In genomic region chr4:89056953-89057398, GRCh38 we compare ENCODE assay signal across 8 cellular contexts. TPM values are rescaled to one million over a fixed set of nuclear protein-coding genes. Genes with fewer than 3 reads are reported as not detected.
DNase-seq lines count a peak whose midpoint lies in the region; ATAC-seq lines count a peak whose summit lies in the region.

TSS of gene FAM13A (minus strand) at chr4:89057185. CDS start at chr4:89056964, 221 bp downstream.

- H3K36me3 Mint-ChIP-seq in activated CD4-positive, alpha-beta T cell treated with anti-CD3 and anti-CD28 coated beads for 36 hours (ENCODE audit: low read depth): no peaks in the 10 kb centered on the region
- H3K36me3 Mint-ChIP-seq in immature natural killer cell: no peaks in the 10 kb centered on the region
- no peaks in the 10 kb centered on the region for H3K36me3 Mint-ChIP-seq in effector memory CD8-positive, alpha-beta T cell (ENCODE audit: insufficient read depth)

- no peak within 1 kb of the TSS for H3K4me3 Mint-ChIP-seq in activated CD4-positive, alpha-beta T cell treated with anti-CD3 and anti-CD28 coated beads for 36 hours
- peak within 1 kb of the TSS; percentile 23 to 38 (median 26) for H3K4me3 Mint-ChIP-seq in immature natural killer cell
- H3K4me3 Mint-ChIP-seq in effector memory CD8-positive, alpha-beta T cell: no peak within 1 kb of the TSS

- no peak for ATAC-seq in activated CD4-positive, alpha-beta T cell treated with anti-CD3 and anti-CD28 coated beads for 36 hours
- peak; percentile 73 for ATAC-seq in HG03460 (IDR thresholded peaks at IDR 0.05; ENCODE audit: unreplicated experiment)
- no peak for ATAC-seq in effector memory CD8-positive, alpha-beta T cell (replicated peaks)

- H3K27ac Mint-ChIP-seq in activated CD4-positive, alpha-beta T cell treated with anti-CD3 and anti-CD28 coated beads for 36 hours: peak within 1 kb of the TSS; percentile 17
- H3K27ac Mint-ChIP-seq in immature natural killer cell: peak within 1 kb of the TSS in 1 of 6 donors; percentile 11
- H3K27ac Mint-ChIP-seq in effector memory CD8-positive, alpha-beta T cell: no peak within 1 kb of the TSS

- H3K4me3 ChIP-seq in skeletal muscle cell (ENCODE audit: low read depth, low read length): peak within 1 kb of the TSS; percentile 50

- peaks cover 36% of the 10 kb centered on the region for H3K4me1 Mint-ChIP-seq in activated CD4-positive, alpha-beta T cell treated with anti-CD3 and anti-CD28 coated beads for 36 hours
- peaks cover 7 to 16% of the 10 kb centered on the region in 2 donors for H3K4me1 Mint-ChIP-seq in immature natural killer cell
- no peaks in the 10 kb centered on the region for H3K4me1 Mint-ChIP-seq in effector memory CD8-positive, alpha-beta T cell (ENCODE audit: low read depth in 2 of 2)

- DNase-seq in activated CD4-positive, alpha-beta T cell treated with anti-CD3 and anti-CD28 coated beads for 36 hours: peak; percentile 15
- DNase-seq in activated CD4-positive, alpha-beta T cell treated with anti-CD3 and anti-CD28 coated beads, Interleukin-2, amount 50 U/mL, for 48 hours: no peak
- DNase-seq in NCI-H82 treated with DMSO at 0.1 percent for 48 hours (lab: John Stamatoyannopoulos, UW; ENCODE audit: unreplicated experiment): peak; percentile 88
- DNase-seq in cerebellar cortex (ENCODE audit: low spot score): peak; percentile 99
- no peak for DNase-seq in immature natural killer cell
- peak; percentile 93 for DNase-seq in skeletal muscle cell (ENCODE audit: low read depth)
- DNase-seq in effector memory CD8-positive, alpha-beta T cell: no peak

- CTCF ChIA-PET in activated CD4-positive, alpha-beta T cell treated with anti-CD3 and anti-CD28 coated beads for 36 hours (lab: Charles Lee): interaction anchor here (0.8 to 1.1 kb wide), 2 partner anchors 11 to 33 kb away, joined by 3 to 5 read pairs; no protein-coding TSS in a partner anchor

- intact Hi-C loops in activated CD4-positive, alpha-beta T cell treated with anti-CD3 and anti-CD28 coated beads for 36 hours (cut with DNase I, micrococcal nuclease): no loop called here

- H3K27me3 Mint-ChIP-seq in activated CD4-positive, alpha-beta T cell treated with anti-CD3 and anti-CD28 coated beads for 36 hours: peaks cover 8% of the 10 kb centered on the region
- peaks cover 0 to 13% (median 4%) of the 10 kb centered on the region in 3 donors for H3K27me3 Mint-ChIP-seq in immature natural killer cell (ENCODE audit: low read depth in 3 of 3)
- H3K27me3 Mint-ChIP-seq in effector memory CD8-positive, alpha-beta T cell: peaks cover 16 to 31% of the 10 kb centered on the region in 2 donors

- POLR2A ChIA-PET in activated CD4-positive, alpha-beta T cell treated with anti-CD3 and anti-CD28 coated beads for 36 hours (lab: Charles Lee): no interaction called here

- peaks cover 11% of the 10 kb centered on the region for H3K9me3 Mint-ChIP-seq in activated CD4-positive, alpha-beta T cell treated with anti-CD3 and anti-CD28 coated beads for 36 hours (ENCODE audit: low read depth)
- peaks cover 0 to 11% (median 5%) of the 10 kb centered on the region in 6 donors for H3K9me3 Mint-ChIP-seq in immature natural killer cell
- H3K9me3 Mint-ChIP-seq in effector memory CD8-positive, alpha-beta T cell: peaks cover 0 to 4% of the 10 kb centered on the region in 2 donors

RNA-seq across cellular contexts. Expression of gene FAM13A, which starts in this region (rescaled TPM):
- total RNA-seq in activated CD4-positive, alpha-beta T cell treated with anti-CD3 and anti-CD28 coated beads for 36 hours: 1 to 10 TPM; 5.0 to 5.1 TPM
- polyA plus RNA-seq in immature natural killer cell: 1 to 10 TPM; 1.5 to 3.4 (median 1.7) TPM

Comparison
In these comparisons a context has a peak if more than half of its experiments do, and no peak if none do; other contexts are left out.
1. DNase-seq: peak in activated CD4-positive, alpha-beta T cell treated with anti-CD3 and anti-CD28 coated beads for 36 hours (single experiment), NCI-H82 treated with DMSO at 0.1 percent for 48 hours (single experiment), cerebellar cortex (single experiment) and skeletal muscle cell (single experiment); none in activated CD4-positive, alpha-beta T cell treated with anti-CD3 and anti-CD28 coated beads, Interleukin-2, amount 50 U/mL, for 48 hours (0 of 2), immature natural killer cell (0 of 3) and effector memory CD8-positive, alpha-beta T cell (0 of 3).
2. H3K4me3 Mint-ChIP-seq: peak in immature natural killer cell (5 of 5); none in activated CD4-positive, alpha-beta T cell treated with anti-CD3 and anti-CD28 coated beads for 36 hours (single experiment) and effector memory CD8-positive, alpha-beta T cell (0 of 2).